ENCODE assay signal across 20 cellular contexts in genomic region chr10:130079614-130080460, GRCh38. TPM values are rescaled to one million over a fixed set of nuclear protein-coding genes. Genes with fewer than 3 reads are reported as not detected.
A peak's percentile ranks its signal among the peaks of the same experiment; 100 is the strongest.
DNase-seq lines count a peak whose midpoint lies in the region; FAIRE-seq and TF ChIP-seq lines count a peak whose summit lies in the region.
"Had no signal": no experiment of that assay in that cellular context is flagged by ENCODE, and none has a peak within 500 bp of the region (broad histone marks: within the 10 kb centered on the region; RNA-seq: fewer than 3 reads in every experiment).

No MANE protein-coding gene starts in this region.

- H3K36me3 ChIP-seq in SK-N-MC (ENCODE audit: insufficient read depth, low read length) (no peaks in the 10 kb centered on the region), esophagus muscularis mucosa (peaks cover 0 to 21% (median 4%) of the 10 kb centered on the region in 4 donors)

- H3K27ac ChIP-seq in SK-N-MC (peak overlapping the region; percentile 54; the same call in 1 of the 2 replicates), esophagus muscularis mucosa (replicated peaks in 1 of 4) (no peak overlapping the region)
- H3K27ac ChIP-seq: BLaER1 had no signal

- no peak for FAIRE-seq in GM12891 (lab: Jason Lieb, UNC)
- FAIRE-seq: GM18507 had no signal

- no peaks in the 10 kb centered on the region for H3K9me3 ChIP-seq in SK-N-MC (ENCODE audit: low read depth, low read length)
- no peaks in the 10 kb centered on the region for H3K9me3 ChIP-seq in esophagus muscularis mucosa

- H3K4me3 ChIP-seq in SK-N-MC (peak overlapping the region; percentile 48), esophagus muscularis mucosa (no peak overlapping the region)
- H3K4me3 ChIP-seq: BLaER1 had no signal

- no peak for TF ChIP-seq EP300 in esophagus muscularis mucosa (IDR thresholded peaks at IDR 0.05)

- no peaks in the 10 kb centered on the region for H3K4me1 ChIP-seq in esophagus muscularis mucosa

- intact Hi-C loops in esophagus muscularis mucosa (cut with DNase I): no loop called here

- 70% methylated on average over 4 of the region's 4 CpGs for WGBS in esophagus muscularis mucosa

- H3K27me3 ChIP-seq in esophagus muscularis mucosa: no peaks in the 10 kb centered on the region
- H3K27me3 ChIP-seq: BLaER1 had no signal

- no peak overlapping the region for H3K9ac ChIP-seq in SK-N-MC (ENCODE audit: insufficient read length)
- H3K9ac ChIP-seq: BLaER1 had no signal

- DNase-seq in GM04504 (ENCODE audit: low read depth) (peak; percentile 2), SK-N-MC (ENCODE audit: low read depth, low spot score) (peak; percentile 16), esophagus muscularis mucosa (ENCODE audit: extremely low spot score) (peak; percentile 21), mesenteric fat pad (ENCODE audit: low spot score) (peak; percentile 43), GM12891 (ENCODE audit: insufficient read length, low spot score) (no peak), inferior parietal cortex (ENCODE audit: extremely low spot score) (no peak), foreskin melanocyte (no peak)
- DNase-seq in activated CD4-positive, alpha-beta T cell treated with anti-CD3 and anti-CD28 coated beads for 4 hours: no peak
- DNase-seq: 8988T; AML-193; CD4-positive, CD25-positive, alpha-beta regulatory T cell; DMS53; GF-D8; GOT3; H9; HFFc6; IMR-90 had no signal

- no peak for TF ChIP-seq CTCF in esophagus muscularis mucosa (IDR thresholded peaks at IDR 0.05)

- TF ChIP-seq POLR2A in esophagus muscularis mucosa (IDR thresholded peaks at IDR 0.05; ENCODE audit: low read depth) (no peak), GM12891 (IDR thresholded peaks at IDR 0.05; ENCODE audit: low read depth, low read length) (no peak)

TF ChIP-seq in GM12891, 5 proteins besides CTCF, POLR2A, EP300 and RAD21:
- no peak for TF ChIP-seq POLR2AphosphoS5 (IDR thresholded peaks at IDR 0.05; ENCODE audit: low read depth, low read length)
- TF ChIP-seq TAF1 (IDR thresholded peaks at IDR 0.05; ENCODE audit: low read depth, low read length): no peak
- no peak for TF ChIP-seq POU2F2 (IDR thresholded peaks at IDR 0.05; ENCODE audit: low read depth, low read length)
- no peak for TF ChIP-seq PAX5 (IDR thresholded peaks at IDR 0.05; ENCODE audit: insufficient read depth, low read length, severe bottlenecking)
- TF ChIP-seq SPI1 (IDR thresholded peaks at IDR 0.05; ENCODE audit: low read depth, low read length): no peak

RNA-seq across cellular contexts. Expression of gene C10orf143, which starts 30.8 kb away (rescaled TPM):
- total RNA-seq in esophagus muscularis mucosa (1 to 10 TPM; 3.7 to 5.0 (median 4.3) TPM), mesenteric fat pad (3.7 TPM)
- 3.1 TPM for polyA plus RNA-seq in GM12891 (2012; ENCODE audit: low read depth, missing spikeins)
- total RNA-seq: HT-29 had no signal

RNA-seq across cellular contexts. Expression of gene GLRX3, which starts 56.4 kb away (rescaled TPM):
- total RNA-seq in esophagus muscularis mucosa (10 to 100 TPM; 44.9 to 61.4 (median 53.3) TPM), mesenteric fat pad (72.0 TPM)
- polyA plus RNA-seq in GM12891 (2012; ENCODE audit: low read depth, missing spikeins): 106 TPM

Comparison
In these comparisons a context has a peak if more than half of its experiments do, and no peak if none do; other contexts are left out.
1. DNase-seq: peak in GM04504 (single experiment), SK-N-MC (single experiment), esophagus muscularis mucosa (single experiment) and mesenteric fat pad (single experiment); none in GM12891 (single experiment), activated CD4-positive, alpha-beta T cell treated with anti-CD3 and anti-CD28 coated beads for 4 hours (0 of 2), inferior parietal cortex (single experiment) and foreskin melanocyte (single experiment).